ENCODE assay signal across 21 cellular contexts in genomic region chr9:95834281-95834907, GRCh38. TPM values are rescaled to one million over a fixed set of nuclear protein-coding genes. Genes with fewer than 3 reads are reported as not detected.
DNase-seq lines count a peak whose midpoint lies in the region; ATAC-seq and TF ChIP-seq lines count a peak whose summit lies in the region.
"Had no signal": no experiment of that assay in that cellular context is flagged by ENCODE, and none has a peak within 500 bp of the region (broad histone marks: within the 10 kb centered on the region; RNA-seq: fewer than 3 reads in every experiment).

No MANE protein-coding gene starts in this region.

- peaks cover 14% of the 10 kb centered on the region for H3K27me3 Mint-ChIP-seq in activated T-cell treated with anti-CD3 and anti-CD28 coated beads, Interleukin-2, amount 50 U/mL, for 72 hours (ENCODE audit: low read depth)
- H3K27me3 Mint-ChIP-seq in activated T-cell treated with anti-CD3 and anti-CD28 coated beads, Interleukin-2, amount 50 U/mL, for 24 hours, result peaks cover 6% of the 10 kb centered on the region

- H3K4me3 ChIP-seq in astrocyte of the cerebellum (ENCODE audit: low read depth, low read length) (no peak overlapping the region), mesendoderm (ENCODE audit: low read length) (no peak overlapping the region), stomach smooth muscle (ENCODE audit: low read length in 2 of 2) (no peak overlapping the region)
- H3K4me3 ChIP-seq: A549, neural progenitor cell, prostate gland had no signal

- H2AK5ac ChIP-seq in mesendoderm (ENCODE audit: low read length), result no peak overlapping the region

- no peak overlapping the region for H4K5ac ChIP-seq in mesendoderm (ENCODE audit: low read length)

- no peak overlapping the region for H3K4me3 Mint-ChIP-seq in activated T-cell treated with anti-CD3 and anti-CD28 coated beads, Interleukin-2, amount 50 U/mL, for 72 hours
- no peak overlapping the region for H3K4me3 Mint-ChIP-seq in activated T-cell treated with anti-CD3 and anti-CD28 coated beads, Interleukin-2, amount 50 U/mL, for 24 hours
- H3K4me3 Mint-ChIP-seq: neural progenitor cell had no signal

- in situ Hi-C loops in astrocyte of the cerebellum (cut with HindIII; ENCODE audit: low sequenced_read_pairs), result loop anchor here (10.0 kb wide), 1 partner anchor 590 kb away; no protein-coding TSS in a partner anchor

- H3K36me3 ChIP-seq in mesendoderm (ENCODE audit: control insufficient read depth, insufficient read depth, low read length) (no peaks in the 10 kb centered on the region), stomach smooth muscle (ENCODE audit: control insufficient read depth in 2 of 2, insufficient read depth in 2 of 2, low read length in 2 of 2) (no peaks in the 10 kb centered on the region)
- H3K36me3 ChIP-seq: neural progenitor cell, prostate gland had no signal

- no peak for DNase-seq in activated T-cell treated with anti-CD3 and anti-CD28 coated beads, Interleukin-2, amount 50 U/mL, for 72 hours
- DNase-seq in activated T-cell treated with anti-CD3 and anti-CD28 coated beads, Interleukin-2, amount 50 U/mL, for 24 hours, result no peak
- DNase-seq in astrocyte of the cerebellum (ENCODE audit: low read depth), result peak; percentile 5
- peak; percentile 28 for DNase-seq in mesendoderm
- DNase-seq in ureter (ENCODE audit: low spot score), result no peak
- DNase-seq in SIG-M5 (lab: John Stamatoyannopoulos, UW), result no peak
- DNase-seq: anterior cingulate cortex; Caco-2; effector memory CD4-positive, alpha-beta T cell; EL; midbrain; NCI-H1105 treated with DMSO at 0.1 percent for 48 hours; NCI-H2081 treated with DMSO at 0.1 percent for 48 hours; NCI-H510A treated with DMSO at 0.1 percent for 48 hours had no signal

- H3K56ac ChIP-seq in mesendoderm (ENCODE audit: low read length), result no peak overlapping the region

- no peaks in the 10 kb centered on the region for H3K4me1 ChIP-seq in mesendoderm (ENCODE audit: control insufficient read depth, low read depth, low read length)
- H3K4me1 ChIP-seq in stomach smooth muscle (ENCODE audit: control insufficient read depth, insufficient read depth, low read length), result peaks cover 26% of the 10 kb centered on the region
- H3K4me1 ChIP-seq: A549, neural progenitor cell had no signal

- no peak overlapping the region for H3K4ac ChIP-seq in mesendoderm (ENCODE audit: low read depth, low read length)

- H2BK120ac ChIP-seq in mesendoderm (ENCODE audit: low read depth, low read length), result no peak overlapping the region

- peaks cover 0 to 1% of the 10 kb centered on the region in 2 donors for H3K36me3 Mint-ChIP-seq in activated T-cell treated with anti-CD3 and anti-CD28 coated beads, Interleukin-2, amount 50 U/mL, for 72 hours (ENCODE audit: insufficient read depth in 2 of 2)
- H3K36me3 Mint-ChIP-seq in activated T-cell treated with anti-CD3 and anti-CD28 coated beads, Interleukin-2, amount 50 U/mL, for 24 hours (ENCODE audit: low read depth), result no peaks in the 10 kb centered on the region

- no peak overlapping the region for H3K4me2 ChIP-seq in mesendoderm (ENCODE audit: low read length)
- H3K4me2 ChIP-seq: A549, neural progenitor cell had no signal

- peaks cover 3 to 4% of the 10 kb centered on the region in 2 donors for H3K9me3 Mint-ChIP-seq in activated T-cell treated with anti-CD3 and anti-CD28 coated beads, Interleukin-2, amount 50 U/mL, for 72 hours
- H3K9me3 Mint-ChIP-seq in activated T-cell treated with anti-CD3 and anti-CD28 coated beads, Interleukin-2, amount 50 U/mL, for 24 hours, result no peaks in the 10 kb centered on the region
- H3K9me3 Mint-ChIP-seq: neural progenitor cell had no signal

- H4K8ac ChIP-seq in mesendoderm (ENCODE audit: low read depth, low read length), result no peak overlapping the region

- no peak overlapping the region for H3K27ac ChIP-seq in mesendoderm (ENCODE audit: low read depth, low read length)
- peak overlapping the region; percentile 56 for H3K27ac ChIP-seq in stomach smooth muscle (ENCODE audit: low read length)
- H3K27ac ChIP-seq: A549, neural progenitor cell, RWPE1 had no signal

- no peaks in the 10 kb centered on the region for H3K79me1 ChIP-seq in mesendoderm (ENCODE audit: low read length)

- no CpG with 5 or more reads among the region's 3 CpGs for WGBS in mesendoderm (ENCODE audit: extremely low coverage, insufficient coverage, low lambda C conversion rate)

- H2BK5ac ChIP-seq in mesendoderm (ENCODE audit: low read length), result no peak overlapping the region

- H3K27me3 ChIP-seq in mesendoderm (ENCODE audit: insufficient read depth, low read length, poor library complexity), result no peaks in the 10 kb centered on the region
- no peaks in the 10 kb centered on the region for H3K27me3 ChIP-seq in stomach smooth muscle (ENCODE audit: control insufficient read depth in 1 of 2, insufficient read depth in 2 of 2, low read length in 2 of 2)
- H3K27me3 ChIP-seq: neural progenitor cell had no signal

- peaks cover 4% of the 10 kb centered on the region for H3K4me1 Mint-ChIP-seq in activated T-cell treated with anti-CD3 and anti-CD28 coated beads, Interleukin-2, amount 50 U/mL, for 72 hours (ENCODE audit: low read depth)
- peaks cover 7% of the 10 kb centered on the region for H3K4me1 Mint-ChIP-seq in activated T-cell treated with anti-CD3 and anti-CD28 coated beads, Interleukin-2, amount 50 U/mL, for 24 hours (ENCODE audit: low read depth)
- H3K4me1 Mint-ChIP-seq: neural progenitor cell had no signal

- no peak overlapping the region for H3K27ac Mint-ChIP-seq in activated T-cell treated with anti-CD3 and anti-CD28 coated beads, Interleukin-2, amount 50 U/mL, for 72 hours
- H3K27ac Mint-ChIP-seq in activated T-cell treated with anti-CD3 and anti-CD28 coated beads, Interleukin-2, amount 50 U/mL, for 24 hours, result no peak overlapping the region
- H3K27ac Mint-ChIP-seq: neural progenitor cell had no signal

- H3K18ac ChIP-seq in mesendoderm (ENCODE audit: low read length), result no peak overlapping the region

- no peaks in the 10 kb centered on the region for H3K9me3 ChIP-seq in stomach smooth muscle (ENCODE audit: control insufficient read depth in 2 of 2, low read length in 2 of 2)
- H3K9me3 ChIP-seq: A549, Caco-2, prostate gland had no signal

- H3K23ac ChIP-seq in mesendoderm (ENCODE audit: low read length), result no peak overlapping the region

- H3K79me2 ChIP-seq in mesendoderm (ENCODE audit: control insufficient read depth, insufficient read depth, low read length), result no peaks in the 10 kb centered on the region

- H2BK15ac ChIP-seq in mesendoderm (replicated peaks; ENCODE audit: low read depth), result no peak overlapping the region

- peak; percentile 25 to 48 for ATAC-seq in activated T-cell treated with anti-CD3 and anti-CD28 coated beads, Interleukin-2, amount 50 U/mL, for 72 hours (replicated peaks in 1 of 2)
- no peak for ATAC-seq in GM21381 (IDR thresholded peaks at IDR 0.05; ENCODE audit: unreplicated experiment)
- ATAC-seq: A549, esophagus mucosa had no signal

- no peak for TF ChIP-seq CTCF in astrocyte of the cerebellum (IDR thresholded peaks at IDR 0.05; ENCODE audit: low read depth, low read length, missing control alignments)

- no peak overlapping the region for H3K9ac ChIP-seq in mesendoderm (ENCODE audit: low read length)
- H3K9ac ChIP-seq in stomach smooth muscle (ENCODE audit: low read length in 2 of 2), result no peak overlapping the region
- H3K9ac ChIP-seq: neural progenitor cell had no signal

RNA-seq across cellular contexts. Expression of gene ERCC6L2, which starts 41.1 kb away (rescaled TPM):
- 10 to 100 TPM; 24.1 to 30.7 TPM for total RNA-seq in activated T-cell treated with anti-CD3 and anti-CD28 coated beads, Interleukin-2, amount 50 U/mL, for 72 hours
- polyA plus RNA-seq in mesendoderm (2013, experiment 1 of 2), result 22.0 TPM
- polyA plus RNA-seq in mesendoderm (2013, experiment 2 of 2), result 23.6 TPM
- 72.7 TPM for total RNA-seq in ureter

Comparison
In these comparisons a context has a peak if more than half of its experiments do, and no peak if none do; other contexts are left out.
1. DNase-seq: peak in astrocyte of the cerebellum (single experiment) and mesendoderm (single experiment); none in activated T-cell treated with anti-CD3 and anti-CD28 coated beads, Interleukin-2, amount 50 U/mL, for 72 hours (0 of 2), activated T-cell treated with anti-CD3 and anti-CD28 coated beads, Interleukin-2, amount 50 U/mL, for 24 hours (single experiment), ureter (single experiment) and SIG-M5 (single experiment).